In genomic region chr2:161954103-161954502, GRCh38 we compare ENCODE assay signal across 16 cellular contexts.
DNase-seq lines count a peak whose midpoint lies in the region; ATAC-seq and TF ChIP-seq lines count a peak whose summit lies in the region.
"Had no signal": no experiment of that assay in that cellular context is flagged by ENCODE, and none has a peak within 500 bp of the region (broad histone marks: within the 10 kb centered on the region; RNA-seq: fewer than 3 reads in every experiment).

No MANE protein-coding gene starts in this region.

- intact Hi-C loops in CD8-positive, alpha-beta T cell (cut with DNase I, micrococcal nuclease), result loop anchor here in 1 of 2 experiments (2.0 to 10.0 kb wide), 4 partner anchors 57 to 709 kb away; partner anchors contain the start of gene DPP4
- intact Hi-C loops in tibial artery (cut with DNase I; ENCODE audit: low total_unique reads), result no loop called here

- no peak for TF ChIP-seq CTCF in CD8-positive, alpha-beta T cell (IDR thresholded peaks at IDR 0.05)
- no peak for TF ChIP-seq CTCF in tibial artery (IDR thresholded peaks at IDR 0.05)

- POLR2A ChIA-PET in CD8-positive, alpha-beta T cell (lab: Charles Lee), result interaction anchor here (0.9 to 1.1 kb wide), 2 partner anchors 42 to 57 kb away, joined by 3 to 4 read pairs; no protein-coding TSS in a partner anchor

- no peaks in the 10 kb centered on the region for H3K36me3 ChIP-seq in BLaER1
- no peaks in the 10 kb centered on the region for H3K36me3 ChIP-seq in CD8-positive, alpha-beta T cell (ENCODE audit: insufficient read depth, low read length)
- H3K36me3 ChIP-seq in tibial artery, result no peaks in the 10 kb centered on the region
- H3K36me3 ChIP-seq: ascending aorta, right atrium auricular region had no signal

- no peaks in the 10 kb centered on the region for H3K27me3 ChIP-seq in BLaER1
- H3K27me3 ChIP-seq in CD8-positive, alpha-beta T cell (ENCODE audit: insufficient read depth, low read length), result no peaks in the 10 kb centered on the region
- H3K27me3 ChIP-seq in tibial artery, result no peaks in the 10 kb centered on the region
- H3K27me3 ChIP-seq: ascending aorta, right atrium auricular region had no signal

- peak overlapping the region; percentile 8; the same call in 1 of the 2 replicates for H3K4me2 ChIP-seq in BLaER1

- peak; percentile 60 for ATAC-seq in CD8-positive, alpha-beta T cell
- ATAC-seq in GM21381 (IDR thresholded peaks at IDR 0.05; ENCODE audit: unreplicated experiment), result no peak
- ATAC-seq: activated CD4-positive, CD25-positive, alpha-beta regulatory T cell treated with anti-CD3 and anti-CD28 coated beads, Interleukin-2, amount 50 U/mL, for 24 hours had no signal

- H3K9me3 Mint-ChIP-seq in CD8-positive, alpha-beta T cell, result no peaks in the 10 kb centered on the region
- H3K9me3 Mint-ChIP-seq: nephron had no signal

- H3K4me1 ChIP-seq in BLaER1 (peaks cover 9% of the 10 kb centered on the region; the same call in 1 of the 2 replicates), tibial artery (no peaks in the 10 kb centered on the region)
- H3K4me1 ChIP-seq in CD8-positive, alpha-beta T cell (ENCODE audit: insufficient read depth, low read length), result peaks cover 52% of the 10 kb centered on the region
- H3K4me1 ChIP-seq: ascending aorta, Caco-2, right atrium auricular region had no signal

- H3K9me3 ChIP-seq in BLaER1 (no peaks in the 10 kb centered on the region), tibial artery (no peaks in the 10 kb centered on the region)
- no peaks in the 10 kb centered on the region for H3K9me3 ChIP-seq in CD8-positive, alpha-beta T cell (ENCODE audit: low read length)
- H3K9me3 ChIP-seq: ascending aorta, Caco-2, right atrium auricular region had no signal

- no peaks in the 10 kb centered on the region for H4K20me1 ChIP-seq in BLaER1

- H3K4me1 Mint-ChIP-seq in CD8-positive, alpha-beta T cell (ENCODE audit: low read depth), result peaks cover 54% of the 10 kb centered on the region
- H3K4me1 Mint-ChIP-seq: nephron had no signal

- H3K4me3 ChIP-seq in BLaER1, result no peak overlapping the region
- no peak overlapping the region for H3K4me3 ChIP-seq in CD8-positive, alpha-beta T cell (ENCODE audit: low read depth, low read length)
- H3K4me3 ChIP-seq in tibial artery, result no peak overlapping the region
- H3K4me3 ChIP-seq: ascending aorta, GM23248, right atrium auricular region had no signal

- no peaks in the 10 kb centered on the region for H3K36me3 Mint-ChIP-seq in CD8-positive, alpha-beta T cell

- H3K27ac Mint-ChIP-seq in CD8-positive, alpha-beta T cell, result peak overlapping the region; percentile 5
- H3K27ac Mint-ChIP-seq: nephron had no signal

- CTCF ChIA-PET in CD8-positive, alpha-beta T cell (lab: Charles Lee), result interaction anchor here (0.9 to 2.4 kb wide), 5 partner anchors 8 to 384 kb away, joined by 3 to 5 read pairs (median 3); no protein-coding TSS in a partner anchor

- H3K4me3 Mint-ChIP-seq in CD8-positive, alpha-beta T cell, result peak overlapping the region; percentile 16
- H3K4me3 Mint-ChIP-seq: nephron had no signal

- no peaks in the 10 kb centered on the region for H3K27me3 Mint-ChIP-seq in CD8-positive, alpha-beta T cell (ENCODE audit: low read depth)

- H3K9ac ChIP-seq in BLaER1, result no peak overlapping the region
- H3K9ac ChIP-seq: GM23248 had no signal

- DNase-seq in CD8-positive, alpha-beta T cell, result peak in 1 of 7 experiments; percentile 21
- peak; percentile 34 for DNase-seq in SK-MEL-5 (ENCODE audit: low read depth, low spot score)
- DNase-seq in dermis blood vessel endothelial cell, result peak; percentile 7
- no peak for DNase-seq in AG08395 (ENCODE audit: low spot score)
- no peak for DNase-seq in tibial artery
- DNase-seq: Caco-2, GM23248, kidney glomerular epithelial cell, NCI-H1092, SIG-M5 had no signal

- in situ Hi-C loops in SK-MEL-5 (cut with HindIII; ENCODE audit: low pct_unique_long_range_greater_than_20kb, low sequenced_read_pairs), result no loop called here

- H3K27ac ChIP-seq in BLaER1 (no peak overlapping the region), tibial artery (no peak overlapping the region)
- no peak overlapping the region for H3K27ac ChIP-seq in CD8-positive, alpha-beta T cell (ENCODE audit: low read depth, low read length)
- H3K27ac ChIP-seq: ascending aorta, GM23248, right atrium auricular region had no signal

Comparison
In these comparisons a context has a peak if more than half of its experiments do, and no peak if none do; other contexts are left out.
1. DNase-seq: peak in SK-MEL-5 (single experiment) and dermis blood vessel endothelial cell (single experiment); none in AG08395 (single experiment) and tibial artery (0 of 2).